Comparison of ENCODE assay signal across 10 cellular contexts in the genomic region with DNA sequence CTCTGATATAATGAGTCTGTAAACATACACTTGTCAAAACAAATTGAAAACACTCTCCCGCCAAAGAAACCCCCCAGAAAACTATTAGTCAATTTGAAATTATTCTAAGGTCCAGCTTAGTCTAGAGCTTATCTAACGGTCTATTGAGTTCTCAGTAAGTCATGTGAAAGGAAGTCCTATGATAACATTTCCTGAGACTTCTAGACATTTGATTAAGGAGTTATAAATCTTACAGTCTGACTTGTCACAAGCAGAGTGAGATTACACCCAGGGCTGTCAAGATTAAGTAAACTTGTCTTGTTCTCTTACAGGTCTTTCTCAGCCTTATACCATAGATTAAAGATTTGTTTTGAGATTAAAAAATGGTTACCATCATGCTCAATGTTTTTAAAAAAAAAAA.
DNase-seq lines count a peak whose midpoint lies in the region; ATAC-seq and TF ChIP-seq lines count a peak whose summit lies in the region.
"Had no signal": no experiment of that assay in that cellular context is flagged by ENCODE, and none has a peak within 500 bp of the region (broad histone marks: within the 10 kb centered on the region; RNA-seq: fewer than 3 reads in every experiment).

No MANE protein-coding gene starts in this region.

- DNase-seq in GM12865 (ENCODE audit: low read depth) (no peak), activated B cell treated with CpG ODN at 0.5 μM for 24 hours (no peak), caudate nucleus (lab: John Stamatoyannopoulos, UW) (no peak), erythroblast (lab: John Stamatoyannopoulos, UW) (no peak)
- DNase-seq in stimulated activated naive CD4-positive, alpha-beta T cell treated with Interleukin-2 at 50 U/mL for 16 hours (lab: John Stamatoyannopoulos, UW) = no peak
- DNase-seq: NCI-H510A had no signal

- ATAC-seq in GM21576 (IDR thresholded peaks at IDR 0.05; ENCODE audit: unreplicated experiment) (peak; percentile 8), activated B cell treated with CpG ODN at 0.5 μM for 24 hours (ENCODE audit: low read depth) (peak; percentile 33), HG03280 (IDR thresholded peaks at IDR 0.05; ENCODE audit: unreplicated experiment) (no peak)

- no peak overlapping the region for H3K9ac ChIP-seq in mucosa of rectum (ENCODE audit: low read depth in 1 of 2, low read length in 2 of 2)
- H3K9ac ChIP-seq: neural progenitor cell had no signal

- H3K4me1 ChIP-seq in mucosa of rectum (ENCODE audit: control insufficient read depth in 2 of 2, insufficient read depth in 2 of 2, low read length in 2 of 2) = peaks cover 4 to 6% of the 10 kb centered on the region in 2 donors

- H3K9me3 ChIP-seq in mucosa of rectum (ENCODE audit: control insufficient read depth in 2 of 2, low read length in 2 of 2) = no peaks in the 10 kb centered on the region

- CTCF ChIA-PET in activated B cell treated with CpG ODN at 0.5 μM for 24 hours (lab: Charles Lee) = interaction anchor here (1.5 kb wide), 1 partner anchor 97 kb away, joined by 3 read pairs; no protein-coding TSS in a partner anchor

- no peaks in the 10 kb centered on the region for H3K36me3 ChIP-seq in mucosa of rectum (ENCODE audit: control insufficient read depth in 2 of 2, insufficient read depth in 2 of 2, low read length in 2 of 2)
- H3K36me3 ChIP-seq: neural progenitor cell had no signal

- H3K27me3 Mint-ChIP-seq in activated B cell treated with CpG ODN at 0.5 μM for 24 hours = no peaks in the 10 kb centered on the region

- peaks cover 28% of the 10 kb centered on the region for H3K36me3 Mint-ChIP-seq in activated B cell treated with CpG ODN at 0.5 μM for 24 hours (ENCODE audit: low read depth)

- peak overlapping the region; percentile 89 for H3K4me3 Mint-ChIP-seq in activated B cell treated with CpG ODN at 0.5 μM for 24 hours
- H3K4me3 Mint-ChIP-seq: neural progenitor cell had no signal

- TF ChIP-seq CTCF in GM12865 (IDR thresholded peaks at IDR 0.05; ENCODE audit: insufficient read depth, low read depth, low read length, missing control alignments) (no peak), activated B cell treated with CpG ODN at 0.5 μM for 24 hours (IDR thresholded peaks at IDR 0.05) (no peak)

- peak overlapping the region; percentile 34 for H3K4me3 ChIP-seq in GM12865 (ENCODE audit: low read depth, low read length)
- H3K4me3 ChIP-seq in mucosa of rectum (ENCODE audit: low read length in 2 of 2) = peak overlapping the region in 1 of 2 donors; percentile 16
- H3K4me3 ChIP-seq: neural progenitor cell had no signal

- intact Hi-C loops in activated B cell treated with CpG ODN at 0.5 μM for 24 hours (cut with micrococcal nuclease) = loop anchor here (1.0 to 10.0 kb wide), 7 partner anchors 75 to 357 kb away; no protein-coding TSS in a partner anchor

- POLR2A ChIA-PET in activated B cell treated with CpG ODN at 0.5 μM for 24 hours (lab: Charles Lee) = interaction anchor here (0.5 to 4.3 kb wide), 15 partner anchors 33 to 355 kb away, joined by 3 to 44 read pairs (median 5); no protein-coding TSS in a partner anchor

- H3K27ac ChIP-seq in mucosa of rectum (ENCODE audit: low read depth in 2 of 2, low read length in 2 of 2) (peak overlapping the region; percentile 49 to 58), caudate nucleus (ENCODE audit: low read depth, low read length) (no peak overlapping the region)
- H3K27ac ChIP-seq: neural progenitor cell had no signal

- no peaks in the 10 kb centered on the region for H3K27me3 ChIP-seq in mucosa of rectum (ENCODE audit: control insufficient read depth in 2 of 2, insufficient read depth in 2 of 2, low read length in 2 of 2)
- H3K27me3 ChIP-seq: neural progenitor cell had no signal

- TF ChIP-seq POLR2A in erythroblast (IDR thresholded peaks at IDR 0.05; ENCODE audit: low read length) = no peak

- no peaks in the 10 kb centered on the region for H3K9me3 Mint-ChIP-seq in activated B cell treated with CpG ODN at 0.5 μM for 24 hours

- H3K4me1 Mint-ChIP-seq in activated B cell treated with CpG ODN at 0.5 μM for 24 hours = peaks cover 82% of the 10 kb centered on the region

- peak overlapping the region; percentile 97 for H3K27ac Mint-ChIP-seq in activated B cell treated with CpG ODN at 0.5 μM for 24 hours
- H3K27ac Mint-ChIP-seq: neural progenitor cell had no signal
